ENCODE assay signal across 9 cellular contexts in the genomic region with DNA sequence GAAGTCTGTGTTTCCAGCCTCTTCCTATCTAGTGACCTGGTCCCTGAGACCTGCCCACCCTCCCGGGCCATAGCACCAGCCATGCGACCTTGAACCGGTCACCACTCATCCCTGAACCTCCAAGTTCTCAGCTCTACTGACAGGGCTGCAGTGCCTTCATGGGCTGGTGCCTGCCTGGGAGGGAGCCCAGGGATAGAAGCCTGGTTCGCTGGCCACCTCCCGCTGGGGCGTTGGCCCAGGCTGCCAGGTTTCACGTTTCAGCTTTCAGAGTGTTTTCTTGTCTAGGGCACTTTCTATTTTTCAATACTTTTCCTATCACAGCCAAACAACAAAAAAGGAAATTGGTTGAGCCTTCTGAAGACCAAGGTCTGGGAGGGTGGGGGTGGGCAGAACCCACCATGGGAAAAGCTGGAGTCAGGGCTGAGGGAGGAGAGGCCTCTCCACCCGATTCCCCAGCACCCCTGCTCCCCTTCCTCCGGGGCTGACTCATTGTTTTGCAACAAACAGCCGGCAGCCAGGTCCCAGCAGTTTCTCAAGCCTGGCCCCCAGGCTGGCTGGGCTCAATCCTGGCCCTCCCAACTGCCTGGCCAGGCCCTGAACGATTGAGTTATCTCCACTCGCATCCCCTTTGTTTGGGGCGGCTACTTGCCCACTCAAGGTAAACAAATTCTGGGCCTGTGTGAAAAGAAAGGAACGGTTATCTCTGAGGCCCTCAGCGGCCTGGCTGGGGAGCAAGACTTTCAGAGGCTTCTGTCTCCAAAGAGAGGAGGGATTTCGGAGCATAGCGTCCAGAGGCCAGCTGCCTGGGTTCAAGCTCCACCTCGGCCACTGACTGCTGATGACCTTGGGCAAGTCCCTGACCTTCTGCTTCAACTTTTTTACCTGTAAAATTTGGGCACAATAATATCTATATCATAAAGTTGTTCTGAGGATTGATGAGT. TPM values are rescaled to one million over a fixed set of nuclear protein-coding genes. Genes with fewer than 3 reads are reported as not detected.
DNase-seq lines count a peak whose midpoint lies in the region; ATAC-seq and TF ChIP-seq lines count a peak whose summit lies in the region.
"Had no signal": no experiment of that assay in that cellular context is flagged by ENCODE, and none has a peak within 500 bp of the region (broad histone marks: within the 10 kb centered on the region; RNA-seq: fewer than 3 reads in every experiment).

No MANE protein-coding gene starts in this region.

- DNase-seq in NCI-H1436 (lab: John Stamatoyannopoulos, UW) = peak; percentile 38
- DNase-seq in NCI-H1436 treated with DMSO at 0.1 percent for 48 hours (lab: John Stamatoyannopoulos, UW) = no peak
- peak; percentile 90 for DNase-seq in NCI-H226
- no peak for DNase-seq in activated naive CD8-positive, alpha-beta T cell treated with anti-CD3 and anti-CD28 coated beads, Interleukin-2, amount 10 ng/mL, durations not matched to agents 7 days and 5 days
- peak; percentile 68 to 73 for DNase-seq in heart right ventricle
- DNase-seq in posterior vena cava (ENCODE audit: low spot score) = peak; percentile 93

- peaks cover 30% of the 10 kb centered on the region for H3K4me1 Mint-ChIP-seq in activated naive CD8-positive, alpha-beta T cell treated with anti-CD3 and anti-CD28 coated beads, Interleukin-2, amount 10 ng/mL, durations not matched to agents 7 days and 5 days

- no peak overlapping the region for H3K4me3 Mint-ChIP-seq in activated naive CD8-positive, alpha-beta T cell treated with anti-CD3 and anti-CD28 coated beads, Interleukin-2, amount 10 ng/mL, durations not matched to agents 7 days and 5 days

- POLR2A ChIA-PET in activated naive CD8-positive, alpha-beta T cell treated with anti-CD3 and anti-CD28 coated beads, Interleukin-2, amount 10 ng/mL, durations not matched to agents 7 days and 5 days (lab: Charles Lee) = interaction anchor here (0.7 to 28.7 kb wide), 3 partner anchors 18 to 42 kb away, joined by 3 to 585 read pairs (median 3); partner anchors contain the start of gene ZFP36L2

- no peaks in the 10 kb centered on the region for H3K27me3 ChIP-seq in heart right ventricle

- H3K4me3 ChIP-seq in heart right ventricle = peak overlapping the region in 1 of 10 donors; percentile 5

- H3K9me3 ChIP-seq in heart right ventricle = peaks cover 0 to 33% (median 15%) of the 10 kb centered on the region in 11 donors

- H3K27me3 Mint-ChIP-seq in activated naive CD8-positive, alpha-beta T cell treated with anti-CD3 and anti-CD28 coated beads, Interleukin-2, amount 10 ng/mL, durations not matched to agents 7 days and 5 days = no peaks in the 10 kb centered on the region

- H3K36me3 Mint-ChIP-seq in activated naive CD8-positive, alpha-beta T cell treated with anti-CD3 and anti-CD28 coated beads, Interleukin-2, amount 10 ng/mL, durations not matched to agents 7 days and 5 days = peaks cover 17% of the 10 kb centered on the region

- peaks cover 2% of the 10 kb centered on the region for H3K9me3 Mint-ChIP-seq in activated naive CD8-positive, alpha-beta T cell treated with anti-CD3 and anti-CD28 coated beads, Interleukin-2, amount 10 ng/mL, durations not matched to agents 7 days and 5 days

- H3K4me1 ChIP-seq in heart right ventricle = peaks cover 5 to 53% (median 25%) of the 10 kb centered on the region in 9 donors

- H3K27ac ChIP-seq in heart right ventricle = peak overlapping the region; percentile 17 to 90 (median 75)
- H3K27ac ChIP-seq: 22Rv1 had no signal

- no peak for TF ChIP-seq CTCF in heart right ventricle (IDR thresholded peaks at IDR 0.05)

- intact Hi-C loops in heart right ventricle (cut with DNase I) = loop anchor here in 4 of 10 donors (5.0 kb wide), 3 partner anchors 33 to 43 kb away; no protein-coding TSS in a partner anchor
- intact Hi-C loops in posterior vena cava (cut with DNase I) = no loop called here

- ATAC-seq in activated naive CD8-positive, alpha-beta T cell treated with anti-CD3 and anti-CD28 coated beads, Interleukin-2, amount 10 ng/mL, durations not matched to agents 7 days and 5 days (ENCODE audit: low read depth) = no peak
- ATAC-seq in heart right ventricle = peak; percentile 78 to 92 (median 84)
- no peak for ATAC-seq in GM21717 (IDR thresholded peaks at IDR 0.05; ENCODE audit: unreplicated experiment)
- no peak for ATAC-seq in HG02588 (IDR thresholded peaks at IDR 0.05; ENCODE audit: unreplicated experiment)

- H3K36me3 ChIP-seq in heart right ventricle = no peaks in the 10 kb centered on the region

- peak overlapping the region; percentile 81 for H3K27ac Mint-ChIP-seq in activated naive CD8-positive, alpha-beta T cell treated with anti-CD3 and anti-CD28 coated beads, Interleukin-2, amount 10 ng/mL, durations not matched to agents 7 days and 5 days

- WGBS in heart right ventricle, 2 donors = 38 to 43% methylated on average over 18 of the region's 18 CpGs

RNA-seq across cellular contexts. Expression of gene ZFP36L2, which starts 47.5 kb away (rescaled TPM):
- total RNA-seq in activated naive CD8-positive, alpha-beta T cell treated with anti-CD3 and anti-CD28 coated beads, Interleukin-2, amount 10 ng/mL, durations not matched to agents 7 days and 5 days = 100 to 1,000 TPM; 207 to 218 TPM
- total RNA-seq in heart right ventricle (10 to 100 TPM; 34.4 to 69.6 (median 42.3) TPM), posterior vena cava (100 to 1,000 TPM; 123 to 148 TPM)
- polyA plus RNA-seq in heart right ventricle = 10 to 100 TPM; 26.8 to 53.2 TPM

Comparison
In these comparisons a context has a peak if more than half of its experiments do, and no peak if none do; other contexts are left out.
1. DNase-seq: peak in NCI-H1436 (single experiment), NCI-H226 (single experiment), heart right ventricle (2 of 2) and posterior vena cava (single experiment); none in NCI-H1436 treated with DMSO at 0.1 percent for 48 hours (single experiment) and activated naive CD8-positive, alpha-beta T cell treated with anti-CD3 and anti-CD28 coated beads, Interleukin-2, amount 10 ng/mL, durations not matched to agents 7 days and 5 days (single experiment).
2. ATAC-seq: peak in heart right ventricle (8 of 8); none in activated naive CD8-positive, alpha-beta T cell treated with anti-CD3 and anti-CD28 coated beads, Interleukin-2, amount 10 ng/mL, durations not matched to agents 7 days and 5 days (single experiment), GM21717 (single experiment) and HG02588 (single experiment).